19 cellular contexts compared by ENCODE assay signal in genomic region chr2:109409347-109410020, GRCh38.
DNase-seq lines count a peak whose midpoint lies in the region; ATAC-seq, FAIRE-seq and TF ChIP-seq lines count a peak whose summit lies in the region.
"Had no signal": no experiment of that assay in that cellular context is flagged by ENCODE, and none has a peak within 500 bp of the region (broad histone marks: within the 10 kb centered on the region; RNA-seq: fewer than 3 reads in every experiment).

No MANE protein-coding gene starts in this region.

- H2AK5ac ChIP-seq in H1 (ENCODE audit: low read depth, low read length) (no peak overlapping the region), neuronal stem cell (ENCODE audit: low read depth, low read length) (peak overlapping the region; percentile 51)

- FAIRE-seq in H1 (lab: Jason Lieb, UNC) = no peak
- FAIRE-seq: GM19239 had no signal

- H2BK5ac ChIP-seq in H1 (ENCODE audit: low read depth, low read length) (no peak overlapping the region), neuronal stem cell (ENCODE audit: low read length) (no peak overlapping the region)

- peaks cover 8% of the 10 kb centered on the region; the same call in 1 of the 2 replicates for H3K4me1 ChIP-seq in GM23338 (ENCODE audit: insufficient read depth)
- peaks cover 0 to 11% (median 7%) of the 10 kb centered on the region in 4 experiments; a peak in 5 of 7 replicates for H3K4me1 ChIP-seq in H1 (replicated peaks in 1 of 4; ENCODE audit: control insufficient read depth in 3 of 4, insufficient read depth in 4 of 4, low read length in 3 of 4)
- H3K4me1 ChIP-seq in neuronal stem cell (ENCODE audit: control insufficient read depth in 2 of 2, insufficient read depth in 1 of 2, low read depth in 1 of 2, low read length in 2 of 2) = peaks cover 11 to 19% of the 10 kb centered on the region in 2 donors
- no peaks in the 10 kb centered on the region for H3K4me1 ChIP-seq in gastrocnemius medialis
- H3K4me1 ChIP-seq: parathyroid adenoma had no signal

- H3K9me3 Mint-ChIP-seq in GM23338 = no peaks in the 10 kb centered on the region
- no peaks in the 10 kb centered on the region for H3K9me3 Mint-ChIP-seq in activated T-helper 2 cell treated with anti-CD3 and anti-CD28 coated beads, Interferon-gamma antibody, Interleukin-2, Interleukin-4, amounts not matched to agents 10 μg/mL and 5 μg/mL and 100 μg/mL, durations not matched to agents 14 hours and 24 hours and 36 hours
- H3K9me3 Mint-ChIP-seq: activated CD4-positive, alpha-beta T cell treated with anti-CD3 and anti-CD28 coated beads, Interleukin-2, amount 10 ng/mL, durations not matched to agents 7 days and 5 days; activated naive CD4-positive, alpha-beta T cell treated with anti-CD3 and anti-CD28 coated beads, Interleukin-2, amount 50 U/mL, for 72 hours; IgD-negative memory B cell had no signal

- H2BK15ac ChIP-seq in H1 (ENCODE audit: low read length) = no peak overlapping the region
- H2BK15ac ChIP-seq in neuronal stem cell (ENCODE audit: low read length) = peak overlapping the region; percentile 54

- H3K23ac ChIP-seq in H1 (ENCODE audit: insufficient read length) = no peak overlapping the region
- H3K23ac ChIP-seq in neuronal stem cell (ENCODE audit: low read depth, low read length, poor library complexity) = no peak overlapping the region

- H3F3A ChIP-seq in GM23338 (replicated peaks; ENCODE audit: low read depth) = no peaks in the 10 kb centered on the region

- no peak overlapping the region for H2BK120ac ChIP-seq in H1 (replicated peaks; ENCODE audit: low read depth, low read length)
- no peak overlapping the region for H2BK120ac ChIP-seq in neuronal stem cell (ENCODE audit: low read depth, low read length)

- H3K79me2 ChIP-seq in GM23338 (replicated peaks; ENCODE audit: insufficient read depth) = no peaks in the 10 kb centered on the region
- H3K79me2 ChIP-seq in H1 (ENCODE audit: control insufficient read depth in 1 of 2, insufficient read depth in 2 of 2, low read length in 2 of 2) = no peaks in the 10 kb centered on the region
- H3K79me2 ChIP-seq: hepatocyte, parathyroid adenoma had no signal

- no peak for TF ChIP-seq EP300 in H1 (IDR thresholded peaks at IDR 0.05; ENCODE audit: borderline replicate concordance in 1 of 2, low read depth in 2 of 2, low read length in 2 of 2)

- H3K56ac ChIP-seq in H1 (replicated peaks; ENCODE audit: insufficient read length, low read depth, low read length) = no peak overlapping the region

- in situ Hi-C loops in gastrocnemius medialis (cut with MboI; ENCODE audit: low sequenced_read_pairs in 4 of 4) = no loop called here

- no peak overlapping the region; the same call in 1 of the 2 replicates for H3K27ac Mint-ChIP-seq in GM23338
- H3K27ac Mint-ChIP-seq in activated T-helper 2 cell treated with anti-CD3 and anti-CD28 coated beads, Interferon-gamma antibody, Interleukin-2, Interleukin-4, amounts not matched to agents 10 μg/mL and 5 μg/mL and 100 μg/mL, durations not matched to agents 14 hours and 24 hours and 36 hours = no peak overlapping the region
- H3K27ac Mint-ChIP-seq: activated CD4-positive, alpha-beta T cell treated with anti-CD3 and anti-CD28 coated beads, Interleukin-2, amount 10 ng/mL, durations not matched to agents 7 days and 5 days; activated naive CD4-positive, alpha-beta T cell treated with anti-CD3 and anti-CD28 coated beads, Interleukin-2, amount 50 U/mL, for 72 hours; IgD-negative memory B cell had no signal

- H2BK20ac ChIP-seq in H1 (ENCODE audit: low read length) = no peak overlapping the region

- H3K4me3 ChIP-seq in GM23338 (no peak overlapping the region), H1 (ENCODE audit: extremely low read depth in 1 of 4, insufficient read depth in 2 of 4, low read depth in 3 of 4, low read length in 4 of 4) (no peak overlapping the region), neuronal stem cell (ENCODE audit: low read length in 2 of 2) (no peak overlapping the region), gastrocnemius medialis (no peak overlapping the region)
- H3K4me3 ChIP-seq: cardiac muscle cell, hepatocyte, skin epidermis had no signal

- WGBS in H1 (ENCODE audit: extremely low coverage in 1 of 2, insufficient coverage in 1 of 2, insufficient read length in 1 of 2, insufficient replicate concordance in 2 of 2, low coverage in 1 of 2, low lambda C conversion rate in 2 of 2, missing lambda C conversion rate in 1 of 2), 2 experiments = 85% methylated on average over 11 of the region's 12 CpGs; no CpG with 5 or more reads in 1 of the 2 experiments
- WGBS in neuronal stem cell (ENCODE audit: extremely low coverage in 2 of 2, insufficient read length in 2 of 2, insufficient replicate concordance in 1 of 2), 2 donors = no CpG with 5 or more reads among the region's 12 CpGs

- H3K79me1 ChIP-seq in H1 (ENCODE audit: low read depth, low read length) (no peaks in the 10 kb centered on the region), neuronal stem cell (ENCODE audit: low read depth, low read length) (no peaks in the 10 kb centered on the region)

- H3K18ac ChIP-seq in H1 (ENCODE audit: extremely low read depth, low read length) (no peak overlapping the region; the same call in none of the 2 replicates), neuronal stem cell (ENCODE audit: low read length) (peak overlapping the region; percentile 89)

- TF ChIP-seq CTCF in GM23338 (conservative IDR thresholded peaks at IDR 0.05; ENCODE audit: low read depth in 2 of 2) (no peak), H1 (IDR thresholded peaks at IDR 0.05; ENCODE audit: control extremely low read depth in 1 of 3, insufficient read depth in 1 of 3, low read depth in 1 of 3, low read length in 3 of 3) (no peak), gastrocnemius medialis (IDR thresholded peaks at IDR 0.05 in 4 of 5, conservative IDR thresholded peaks at IDR 0.05 in 1 of 5) (no peak)

- no peak overlapping the region for H3K9ac ChIP-seq in H1 (replicated peaks in 1 of 4; ENCODE audit: extremely low read depth in 1 of 4, low read depth in 3 of 4, low read length in 3 of 4)
- H3K9ac ChIP-seq in neuronal stem cell (ENCODE audit: low read depth, low read length, poor library complexity) = no peak overlapping the region
- H3K9ac ChIP-seq: parathyroid adenoma had no signal

- H3K14ac ChIP-seq in H1 (ENCODE audit: insufficient read length) (no peak overlapping the region), neuronal stem cell (ENCODE audit: low read length) (no peak overlapping the region)

- no peaks in the 10 kb centered on the region for H3K36me3 ChIP-seq in GM23338 (ENCODE audit: insufficient read depth)
- no peaks in the 10 kb centered on the region for H3K36me3 ChIP-seq in H1 (ENCODE audit: control insufficient read depth in 2 of 4, insufficient read depth in 4 of 4, low read length in 3 of 4)
- no peaks in the 10 kb centered on the region for H3K36me3 ChIP-seq in neuronal stem cell (replicated peaks in 1 of 2; ENCODE audit: control insufficient read depth in 2 of 2, insufficient read depth in 2 of 2, low read length in 2 of 2)
- H3K36me3 ChIP-seq in gastrocnemius medialis = no peaks in the 10 kb centered on the region
- H3K36me3 ChIP-seq: cardiac muscle cell had no signal

- intact Hi-C loops in activated T-helper 2 cell treated with anti-CD3 and anti-CD28 coated beads, Interferon-gamma antibody, Interleukin-2, Interleukin-4, amounts not matched to agents 10 μg/mL and 5 μg/mL and 100 μg/mL, durations not matched to agents 14 hours and 24 hours and 36 hours (cut with micrococcal nuclease) = no loop called here
- intact Hi-C loops in gastrocnemius medialis (cut with DNase I; ENCODE audit: low total_unique reads) = no loop called here

- no peak overlapping the region for H3K27ac ChIP-seq in GM23338 (ENCODE audit: low read depth)
- no peak overlapping the region for H3K27ac ChIP-seq in H1 (ENCODE audit: low read depth, low read length)
- H3K27ac ChIP-seq in neuronal stem cell (replicated peaks; ENCODE audit: low read length) = no peak overlapping the region
- no peak overlapping the region for H3K27ac ChIP-seq in gastrocnemius medialis
- H3K27ac ChIP-seq: cardiac muscle cell, hepatocyte, parathyroid adenoma, skin epidermis had no signal

- H3K36me3 Mint-ChIP-seq in GM23338 (ENCODE audit: low read depth) = no peaks in the 10 kb centered on the region
- no peaks in the 10 kb centered on the region for H3K36me3 Mint-ChIP-seq in activated T-helper 2 cell treated with anti-CD3 and anti-CD28 coated beads, Interferon-gamma antibody, Interleukin-2, Interleukin-4, amounts not matched to agents 10 μg/mL and 5 μg/mL and 100 μg/mL, durations not matched to agents 14 hours and 24 hours and 36 hours (ENCODE audit: low read depth)
- H3K36me3 Mint-ChIP-seq: activated naive CD4-positive, alpha-beta T cell treated with anti-CD3 and anti-CD28 coated beads, Interleukin-2, amount 50 U/mL, for 72 hours; IgD-negative memory B cell had no signal

- peaks cover 21% of the 10 kb centered on the region for H3K4me1 Mint-ChIP-seq in GM23338
- H3K4me1 Mint-ChIP-seq in activated T-helper 2 cell treated with anti-CD3 and anti-CD28 coated beads, Interferon-gamma antibody, Interleukin-2, Interleukin-4, amounts not matched to agents 10 μg/mL and 5 μg/mL and 100 μg/mL, durations not matched to agents 14 hours and 24 hours and 36 hours (ENCODE audit: low read depth) = no peaks in the 10 kb centered on the region
- H3K4me1 Mint-ChIP-seq: activated CD4-positive, alpha-beta T cell treated with anti-CD3 and anti-CD28 coated beads, Interleukin-2, amount 10 ng/mL, durations not matched to agents 7 days and 5 days; IgD-negative memory B cell had no signal

- H3K27me3 ChIP-seq in GM23338 (ENCODE audit: insufficient read depth) (no peaks in the 10 kb centered on the region), H1 (replicated peaks in 1 of 4; ENCODE audit: control insufficient read depth in 3 of 4, extremely low read depth in 1 of 4, insufficient read depth in 3 of 4, low read length in 3 of 4) (no peaks in the 10 kb centered on the region), neuronal stem cell (ENCODE audit: control insufficient read depth in 3 of 3, insufficient read depth in 3 of 3, low read depth in 1 of 3, low read length in 3 of 3) (peaks cover 0 to 9% (median 2%) of the 10 kb centered on the region in 3 experiments), gastrocnemius medialis (no peaks in the 10 kb centered on the region)
- H3K27me3 ChIP-seq: cardiac muscle cell, hepatocyte had no signal

- H4K5ac ChIP-seq in H1 (ENCODE audit: insufficient read length, low read depth, low read length) = no peak overlapping the region

- H4K91ac ChIP-seq in H1 (replicated peaks; ENCODE audit: insufficient read length, low read length) = no peak overlapping the region
- no peak overlapping the region for H4K91ac ChIP-seq in neuronal stem cell (ENCODE audit: low read depth, low read length, poor library complexity)

- H3K27me3 Mint-ChIP-seq in GM23338 (ENCODE audit: insufficient read depth, low read depth, poor library complexity) = peaks cover 21% of the 10 kb centered on the region
- H3K27me3 Mint-ChIP-seq in activated T-helper 2 cell treated with anti-CD3 and anti-CD28 coated beads, Interferon-gamma antibody, Interleukin-2, Interleukin-4, amounts not matched to agents 10 μg/mL and 5 μg/mL and 100 μg/mL, durations not matched to agents 14 hours and 24 hours and 36 hours (ENCODE audit: low read depth) = no peaks in the 10 kb centered on the region
- H3K27me3 Mint-ChIP-seq: activated CD4-positive, alpha-beta T cell treated with anti-CD3 and anti-CD28 coated beads, Interleukin-2, amount 10 ng/mL, durations not matched to agents 7 days and 5 days had no signal

- TF ChIP-seq POLR2A in H1 (IDR thresholded peaks at IDR 0.05; ENCODE audit: control extremely low read depth in 1 of 2, low read depth in 2 of 2, low read length in 2 of 2) (peak in 1 of 2 experiments; percentile 48; a peak in 2 of 3 replicates), gastrocnemius medialis (IDR thresholded peaks at IDR 0.05) (no peak)

- H3K4me2 ChIP-seq in GM23338 (no peak overlapping the region), H1 (ENCODE audit: insufficient read depth in 1 of 2, low read depth in 2 of 2, low read length in 2 of 2) (peak overlapping the region; percentile 29 to 39; a peak in 1 of 4 replicates), neuronal stem cell (ENCODE audit: insufficient read depth, low read length, poor library complexity, severe bottlenecking) (peak overlapping the region; percentile 55)
- H3K4me2 ChIP-seq: hepatocyte had no signal

- H3K23me2 ChIP-seq in H1 (ENCODE audit: low read depth, low read length) = no peaks in the 10 kb centered on the region; the same call in 1 of the 2 replicates

- H3K9me2 ChIP-seq in GM23338 (ENCODE audit: insufficient read depth) = 0 out of 2 replicates have a peak, but pooled peaks cover 4% of the 10 kb centered on the region

- POLR2A ChIA-PET in H1 (lab: Charles Lee; ENCODE audit: partially characterized antibody) = interaction anchor here (0.6 to 1.0 kb wide), 4 partner anchors 16 to 285 kb away, joined by 3 read pairs; no protein-coding TSS in a partner anchor

- no peak for TF ChIP-seq RAD21 in H1 (IDR thresholded peaks at IDR 0.05 in 1 of 2, conservative IDR thresholded peaks at IDR 0.05 in 1 of 2; ENCODE audit: low read depth in 2 of 2, low read length in 2 of 2)

- H2AFZ ChIP-seq in GM23338 = 0 out of 2 replicates have a peak overlapping the region, but pooled peaks have one; percentile 59
- no peak overlapping the region for H2AFZ ChIP-seq in H1 (ENCODE audit: low read length)
- H2AFZ ChIP-seq in neuronal stem cell (ENCODE audit: low read length) = peak overlapping the region; percentile 62
- H2AFZ ChIP-seq: hepatocyte, parathyroid adenoma had no signal

- CTCF ChIA-PET in H1 (lab: Charles Lee; ENCODE audit: partially characterized antibody) = interaction anchor here (0.7 to 2.1 kb wide), 8 partner anchors 10 to 128 kb away, joined by 3 to 7 read pairs (median 3); no protein-coding TSS in a partner anchor

- ATAC-seq in GM23338 (peak; percentile 65), GM18870 (IDR thresholded peaks at IDR 0.05; ENCODE audit: unreplicated experiment) (no peak), gastrocnemius medialis (no peak)
- ATAC-seq: activated naive CD4-positive, alpha-beta T cell treated with anti-CD3 and anti-CD28 coated beads, Interleukin-2, amount 50 U/mL, for 72 hours had no signal

- H2BK12ac ChIP-seq in H1 (ENCODE audit: low read depth, low read length) = 0 out of 2 replicates have a peak overlapping the region, but pooled peaks have one; percentile 39
- peak overlapping the region; percentile 65 for H2BK12ac ChIP-seq in neuronal stem cell (ENCODE audit: low read length)

- no peak for DNase-seq in GM23338 (ENCODE audit: low spot score)
- DNase-seq in NCI-H2171 (lab: John Stamatoyannopoulos, UW) = peak; percentile 15
- no peak for DNase-seq in H1 (ENCODE audit: low read depth in 1 of 2, low spot score in 2 of 2)
- no peak for DNase-seq in neuronal stem cell (ENCODE audit: low spot score)
- no peak for DNase-seq in activated T-helper 2 cell treated with anti-CD3 and anti-CD28 coated beads, Interferon-gamma antibody, Interleukin-2, Interleukin-4, amounts not matched to agents 10 μg/mL and 5 μg/mL and 100 μg/mL, durations not matched to agents 14 hours and 24 hours and 36 hours (ENCODE audit: low spot score)
- DNase-seq in gastrocnemius medialis = no peak
- DNase-seq: activated CD4-positive, alpha-beta T cell treated with anti-CD3 and anti-CD28 coated beads, Interleukin-2, amount 10 ng/mL, durations not matched to agents 7 days and 5 days; C1 segment of cervical spinal cord; DND-41; NCI-H1105 treated with DMSO at 0.1 percent for 48 hours; stimulated activated CD4-positive, alpha-beta T cell treated with anti-CD3 and anti-CD28 coated beads, Interleukin-4, amount 100 ng/mL, for 4 hours had no signal

- H4K8ac ChIP-seq in H1 (ENCODE audit: extremely low read depth, insufficient read depth, low read length) (0 out of 2 replicates have a peak overlapping the region, but pooled peaks have one; percentile 31), neuronal stem cell (ENCODE audit: low read depth, low read length) (no peak overlapping the region)

- no peaks in the 10 kb centered on the region for H3K9me3 ChIP-seq in H1 (ENCODE audit: insufficient read depth in 2 of 2, low read depth in 1 of 2, low read length in 1 of 2)
- H3K9me3 ChIP-seq in neuronal stem cell (replicated peaks in 1 of 2; ENCODE audit: control insufficient read depth in 2 of 2, insufficient read depth in 1 of 2, low read depth in 1 of 2, low read length in 2 of 2) = no peaks in the 10 kb centered on the region
- H3K9me3 ChIP-seq in gastrocnemius medialis = no peaks in the 10 kb centered on the region

- no peak overlapping the region for H3K4ac ChIP-seq in H1 (replicated peaks; ENCODE audit: insufficient read length, low read depth, low read length)
- H3K4ac ChIP-seq in neuronal stem cell (ENCODE audit: low read length) = no peak overlapping the region

- peak overlapping the region; percentile 46 for H3K4me3 Mint-ChIP-seq in GM23338
- no peak overlapping the region for H3K4me3 Mint-ChIP-seq in activated T-helper 2 cell treated with anti-CD3 and anti-CD28 coated beads, Interferon-gamma antibody, Interleukin-2, Interleukin-4, amounts not matched to agents 10 μg/mL and 5 μg/mL and 100 μg/mL, durations not matched to agents 14 hours and 24 hours and 36 hours (ENCODE audit: low read depth)
- H3K4me3 Mint-ChIP-seq: activated CD4-positive, alpha-beta T cell treated with anti-CD3 and anti-CD28 coated beads, Interleukin-2, amount 10 ng/mL, durations not matched to agents 7 days and 5 days; IgD-negative memory B cell had no signal

- no peaks in the 10 kb centered on the region for H4K20me1 ChIP-seq in GM23338 (replicated peaks; ENCODE audit: insufficient read depth)
- H4K20me1 ChIP-seq in H1 (replicated peaks in 1 of 2; ENCODE audit: control insufficient read depth in 1 of 2, insufficient read depth in 2 of 2, low read length in 2 of 2) = no peaks in the 10 kb centered on the region
